In the genomic region with DNA sequence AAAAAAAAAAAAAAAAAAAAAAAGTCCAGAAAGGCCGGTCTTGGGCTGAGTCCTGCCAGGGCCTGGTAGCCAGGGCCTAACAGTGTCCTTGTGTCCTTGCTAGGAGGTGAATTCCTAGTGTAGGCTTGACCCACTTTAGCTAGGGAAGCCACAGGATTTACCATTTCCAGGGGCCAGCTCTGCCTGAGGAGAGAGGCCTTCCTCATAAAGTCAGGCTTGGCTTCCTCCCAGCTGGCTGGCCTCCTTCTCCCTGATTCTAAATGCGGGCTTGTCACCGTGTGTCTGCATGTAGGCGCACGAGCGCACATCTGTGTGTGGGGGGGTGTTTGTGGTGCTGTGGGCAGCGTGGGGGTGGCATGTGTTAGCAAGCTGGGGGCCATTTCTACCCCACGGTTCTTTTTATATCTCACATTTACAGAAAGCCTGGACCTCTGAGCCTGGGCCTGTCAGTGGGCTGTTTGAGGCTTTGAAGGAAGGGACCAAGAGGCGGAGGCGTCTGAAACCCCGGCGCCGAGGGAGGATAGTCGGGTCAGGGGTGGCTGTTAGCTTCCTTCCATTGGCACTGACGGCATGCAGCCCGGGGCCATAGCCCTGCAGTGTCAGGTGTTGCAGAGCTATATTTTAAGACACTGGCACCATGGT, we compare ENCODE assay signal across 8 cellular contexts. TPM values are rescaled to one million over a fixed set of nuclear protein-coding genes. Genes with fewer than 3 reads are reported as not detected.
DNase-seq lines count a peak whose midpoint lies in the region; ATAC-seq, FAIRE-seq and TF ChIP-seq lines count a peak whose summit lies in the region.

No MANE protein-coding gene starts in this region.

- H3K4me1 ChIP-seq in lower lobe of right lung: peaks cover 12% of the 10 kb centered on the region

- DNase-seq in GM18507 (ENCODE audit: extremely low spot score, insufficient read length, low read depth): no peak
- DNase-seq in OCI-M1 (lab: John Stamatoyannopoulos, UW): peak; percentile 39
- peak; percentile 60 for DNase-seq in lower lobe of right lung
- DNase-seq in superior temporal gyrus (ENCODE audit: extremely low spot score): peak; percentile 66
- DNase-seq in amniotic stem cell (lab: John Stamatoyannopoulos, UW): no peak

- no peaks in the 10 kb centered on the region for H3K27me3 ChIP-seq in lower lobe of right lung (ENCODE audit: low read depth)

- H3K9me3 Mint-ChIP-seq in brain: peaks cover 0 to 3% (median 0%) of the 10 kb centered on the region in 5 experiments

- TF ChIP-seq CTCF in brain (conservative IDR thresholded peaks at IDR 0.05) (no peak), lower lobe of right lung (IDR thresholded peaks at IDR 0.05) (no peak)

- ATAC-seq in lower lobe of right lung (peak; percentile 36 to 50), GM19395 (IDR thresholded peaks at IDR 0.05; ENCODE audit: unreplicated experiment) (no peak), GM19452 (IDR thresholded peaks at IDR 0.05; ENCODE audit: unreplicated experiment) (no peak)

- no peaks in the 10 kb centered on the region for H3K36me3 Mint-ChIP-seq in brain

- H3K4me3 ChIP-seq in lower lobe of right lung: no peak overlapping the region

- H3K9me3 ChIP-seq in lower lobe of right lung: no peaks in the 10 kb centered on the region

- H3K27ac ChIP-seq in lower lobe of right lung: peak overlapping the region; percentile 24

- peak; percentile 64 for FAIRE-seq in GM18507 (lab: Jason Lieb, UNC)

- H3K4me1 Mint-ChIP-seq in brain: peaks cover 21% of the 10 kb centered on the region

- peaks cover 6% of the 10 kb centered on the region for H3K27me3 Mint-ChIP-seq in brain

- H3K27ac Mint-ChIP-seq in brain: peak overlapping the region; percentile 85 to 98 (median 94)

- H3K4me3 Mint-ChIP-seq in brain: peak overlapping the region; percentile 20 to 54 (median 39)

- intact Hi-C loops in lower lobe of right lung (cut with DNase I): no loop called here

- H3K36me3 ChIP-seq in lower lobe of right lung: no peaks in the 10 kb centered on the region

RNA-seq across cellular contexts. Expression of gene IER2, which starts 31.7 kb away (rescaled TPM):
- polyA plus RNA-seq in brain (ENCODE audit: insufficient read depth, low read depth, low replicate concordance): 31.1 TPM
- 80.2 TPM for total RNA-seq in lower lobe of right lung

RNA-seq across cellular contexts. Expression of gene STX10, which starts 31.7 kb away (rescaled TPM):
- 74.2 TPM for polyA plus RNA-seq in brain (ENCODE audit: insufficient read depth, low read depth, low replicate concordance)
- 82.7 TPM for total RNA-seq in lower lobe of right lung

Comparison
In these comparisons a context has a peak if more than half of its experiments do, and no peak if none do; other contexts are left out.
1. DNase-seq: peak in OCI-M1 (single experiment), lower lobe of right lung (single experiment) and superior temporal gyrus (single experiment); none in GM18507 (single experiment) and amniotic stem cell (single experiment).
2. ATAC-seq: peak in lower lobe of right lung (2 of 2); none in GM19395 (single experiment) and GM19452 (single experiment).